8 cellular contexts compared by ENCODE assay signal in genomic region chr9:116239-117061, GRCh38. TPM values are rescaled to one million over a fixed set of nuclear protein-coding genes. Genes with fewer than 3 reads are reported as not detected.
DNase-seq lines count a peak whose midpoint lies in the region; ATAC-seq and TF ChIP-seq lines count a peak whose summit lies in the region.
"Not testable (repeated sequence)": the region's sequence is repeated elsewhere in the genome, so short reads cannot be mapped to it uniquely, and the experiment has no call there.

No MANE protein-coding gene starts in this region.

- not testable (repeated sequence) for H3K36me3 ChIP-seq in CD4-positive, alpha-beta memory T cell (ENCODE audit: insufficient read depth, low read length); PC-3 (ENCODE audit: low read depth, low read length); neural progenitor cell; aorta (ENCODE audit: control insufficient read depth in 1 of 2, insufficient read depth in 2 of 2, low read length in 1 of 2)

- H3K9me2 ChIP-seq in PC-3 (replicated peaks; ENCODE audit: low read length): not testable (repeated sequence)

- peak overlapping the region in 5 of 8 donors; percentile 36 to 65 (median 56) for H3K4me3 Mint-ChIP-seq in CD4-positive, alpha-beta memory T cell
- H3K4me3 Mint-ChIP-seq in activated CD4-positive, alpha-beta T cell treated with anti-CD3 and anti-CD28 coated beads for 36 hours: not testable (repeated sequence)
- peak overlapping the region; percentile 74 to 82 for H3K4me3 Mint-ChIP-seq in activated T-cell treated with anti-CD3 and anti-CD28 coated beads, Interleukin-2, amount 50 U/mL, for 72 hours
- H3K4me3 Mint-ChIP-seq in neural progenitor cell: peak overlapping the region; percentile 48

- H3K27ac Mint-ChIP-seq in CD4-positive, alpha-beta memory T cell: peak overlapping the region in 3 of 7 donors; percentile 54 to 84 (median 83)
- H3K27ac Mint-ChIP-seq in activated CD4-positive, alpha-beta T cell treated with anti-CD3 and anti-CD28 coated beads for 36 hours; activated T-cell treated with anti-CD3 and anti-CD28 coated beads, Interleukin-2, amount 50 U/mL, for 72 hours; neural progenitor cell: not testable (repeated sequence)

- H3K9me3 ChIP-seq in CD4-positive, alpha-beta memory T cell (ENCODE audit: control insufficient read depth in 1 of 2, low read length in 2 of 2); PC-3 (ENCODE audit: low read length); neural progenitor cell (ENCODE audit: low read depth); aorta (ENCODE audit: control insufficient read depth, low read length): not testable (repeated sequence)

- not testable (repeated sequence) for H3K27ac ChIP-seq in CD4-positive, alpha-beta memory T cell (ENCODE audit: low read depth, low read length); PC-3 (ENCODE audit: low read length); neural progenitor cell; aorta (ENCODE audit: low read depth in 1 of 2, low read length in 2 of 2)

- peaks cover 19 to 29% of the 10 kb centered on the region in 2 donors for H3K27me3 Mint-ChIP-seq in CD4-positive, alpha-beta memory T cell
- peaks cover 34% of the 10 kb centered on the region for H3K27me3 Mint-ChIP-seq in activated CD4-positive, alpha-beta T cell treated with anti-CD3 and anti-CD28 coated beads for 36 hours
- peaks cover 42% of the 10 kb centered on the region for H3K27me3 Mint-ChIP-seq in activated T-cell treated with anti-CD3 and anti-CD28 coated beads, Interleukin-2, amount 50 U/mL, for 72 hours (ENCODE audit: low read depth)
- peaks cover 50% of the 10 kb centered on the region for H3K27me3 Mint-ChIP-seq in neural progenitor cell (ENCODE audit: insufficient read depth, low read depth)

- H3K4me3 ChIP-seq in CD4-positive, alpha-beta memory T cell (ENCODE audit: low read length in 2 of 2); PC-3 (ENCODE audit: low read length); neural progenitor cell; aorta (ENCODE audit: low read length in 2 of 2): not testable (repeated sequence)

- intact Hi-C loops in CD4-positive, alpha-beta memory T cell (cut with micrococcal nuclease); PC-3 (cut with micrococcal nuclease); activated CD4-positive, alpha-beta T cell treated with anti-CD3 and anti-CD28 coated beads for 36 hours (cut with DNase I, micrococcal nuclease); left colon (cut with DNase I, micrococcal nuclease); aorta (cut with DNase I): not testable (repeated sequence)

- H3K4me1 Mint-ChIP-seq in CD4-positive, alpha-beta memory T cell: peaks cover 11 to 27% (median 17%) of the 10 kb centered on the region in 4 donors
- peaks cover 23% of the 10 kb centered on the region for H3K4me1 Mint-ChIP-seq in activated CD4-positive, alpha-beta T cell treated with anti-CD3 and anti-CD28 coated beads for 36 hours
- H3K4me1 Mint-ChIP-seq in activated T-cell treated with anti-CD3 and anti-CD28 coated beads, Interleukin-2, amount 50 U/mL, for 72 hours (ENCODE audit: low read depth): peaks cover 20% of the 10 kb centered on the region
- peaks cover 12% of the 10 kb centered on the region for H3K4me1 Mint-ChIP-seq in neural progenitor cell

- BruUV-seq in PC-3 (replicated peaks; lab: Mats Ljungman, UMichigan): TSS peak; percentile 11

- CTCF ChIA-PET in CD4-positive, alpha-beta memory T cell (lab: Charles Lee; ENCODE audit: partially characterized antibody); PC-3 (lab: Charles Lee); activated CD4-positive, alpha-beta T cell treated with anti-CD3 and anti-CD28 coated beads for 36 hours (lab: Charles Lee): not testable (repeated sequence)

- POLR2A ChIA-PET in CD4-positive, alpha-beta memory T cell (lab: Charles Lee; ENCODE audit: partially characterized antibody); PC-3 (lab: Charles Lee; ENCODE audit: unreplicated experiment); activated CD4-positive, alpha-beta T cell treated with anti-CD3 and anti-CD28 coated beads for 36 hours (lab: Charles Lee): not testable (repeated sequence)

- not testable (repeated sequence) for H4K20me1 ChIP-seq in PC-3 (ENCODE audit: low read length)
- H4K20me1 ChIP-seq in neural progenitor cell (ENCODE audit: low read depth): peaks cover 43% of the 10 kb centered on the region

- not testable (repeated sequence) for H3K79me2 ChIP-seq in PC-3 (ENCODE audit: low read length); neural progenitor cell (ENCODE audit: low read depth)

- not testable (repeated sequence) for H3K27me3 ChIP-seq in CD4-positive, alpha-beta memory T cell (ENCODE audit: insufficient read depth, low read length); PC-3 (ENCODE audit: low read length); aorta (ENCODE audit: control insufficient read depth in 1 of 2, insufficient read depth in 2 of 2, low read length in 1 of 2)
- peaks cover 79% of the 10 kb centered on the region for H3K27me3 ChIP-seq in neural progenitor cell

- H3K4me2 ChIP-seq in PC-3 (ENCODE audit: low read length): not testable (repeated sequence)
- H3K4me2 ChIP-seq in neural progenitor cell: peak overlapping the region; percentile 12

- peaks cover 10% of the 10 kb centered on the region for H3K4me1 ChIP-seq in CD4-positive, alpha-beta memory T cell (ENCODE audit: insufficient read depth, low read length)
- not testable (repeated sequence) for H3K4me1 ChIP-seq in PC-3 (ENCODE audit: insufficient read depth, low read length); neural progenitor cell; aorta (ENCODE audit: control insufficient read depth in 1 of 2, insufficient read depth in 2 of 2, low read length in 2 of 2)

- H2AFZ ChIP-seq in PC-3 (ENCODE audit: low read length); neural progenitor cell (replicated peaks): not testable (repeated sequence)

- WGBS in aorta, 2 donors: 17 to 20% methylated on average over 25 to 40 of the region's 41 CpGs

- peaks cover 0 to 24% (median 0%) of the 10 kb centered on the region in 8 donors for H3K9me3 Mint-ChIP-seq in CD4-positive, alpha-beta memory T cell
- H3K9me3 Mint-ChIP-seq in activated CD4-positive, alpha-beta T cell treated with anti-CD3 and anti-CD28 coated beads for 36 hours (ENCODE audit: low read depth); activated T-cell treated with anti-CD3 and anti-CD28 coated beads, Interleukin-2, amount 50 U/mL, for 72 hours; neural progenitor cell: not testable (repeated sequence)

- DNase-seq in CD4-positive, alpha-beta memory T cell: peak in 1 of 5 donors; percentile 31
- not testable (repeated sequence) for DNase-seq in PC-3, left colon, aorta
- DNase-seq in activated CD4-positive, alpha-beta T cell treated with anti-CD3 and anti-CD28 coated beads for 36 hours: peak; percentile 22
- peak in 1 of 2 donors; percentile 20 for DNase-seq in activated T-cell treated with anti-CD3 and anti-CD28 coated beads, Interleukin-2, amount 50 U/mL, for 72 hours
- DNase-seq in ecto neural progenitor cell (ENCODE audit: low spot score): peak; percentile 49
- peak; percentile 41 for DNase-seq in neural progenitor cell (ENCODE audit: low spot score)

- not testable (repeated sequence) for H3K36me3 Mint-ChIP-seq in CD4-positive, alpha-beta memory T cell; activated CD4-positive, alpha-beta T cell treated with anti-CD3 and anti-CD28 coated beads for 36 hours (ENCODE audit: low read depth); activated T-cell treated with anti-CD3 and anti-CD28 coated beads, Interleukin-2, amount 50 U/mL, for 72 hours (ENCODE audit: insufficient read depth in 2 of 2); neural progenitor cell

- H3F3A ChIP-seq in PC-3 (ENCODE audit: low read length, unreplicated experiment); neural progenitor cell (ENCODE audit: low read depth): not testable (repeated sequence)

- not testable (repeated sequence) for ATAC-seq in PC-3; activated CD4-positive, alpha-beta T cell treated with anti-CD3 and anti-CD28 coated beads for 36 hours
- ATAC-seq in activated T-cell treated with anti-CD3 and anti-CD28 coated beads, Interleukin-2, amount 50 U/mL, for 72 hours (replicated peaks in 1 of 2): peak in 1 of 2 donors; percentile 13
- ATAC-seq in left colon (peak; percentile 31), aorta (ENCODE audit: low FRiP score) (peak; percentile 11)

- TF ChIP-seq CTCF in PC-3 (conservative IDR thresholded peaks at IDR 0.05; ENCODE audit: low read depth, low read length); neural progenitor cell (IDR thresholded peaks at IDR 0.05): not testable (repeated sequence)

- not testable (repeated sequence) for H3K9ac ChIP-seq in PC-3 (ENCODE audit: low read length); neural progenitor cell

RNA-seq across cellular contexts. Expression of gene FOXD4, which starts 1.8 kb away (rescaled TPM):
- total RNA-seq in CD4-positive, alpha-beta memory T cell: under 1 TPM; 0.30 to 0.35 TPM
- not detected for polyA plus RNA-seq in CD4-positive, alpha-beta memory T cell
- total RNA-seq in PC-3 (2014; rRNA removed) (0.80 and 0.98 TPM in 2 replicates), left colon (under 1 TPM; 0.24 to 0.39 TPM), neural progenitor cell (ENCODE audit: low replicate concordance) (0.12 TPM in 1 of 2 replicates, not detected in the other), aorta (under 1 TPM in 1 of 2 donors, not detected in 1; 0.27 TPM)
- total RNA-seq in activated CD4-positive, alpha-beta T cell treated with anti-CD3 and anti-CD28 coated beads for 36 hours: under 1 TPM; 0.16 to 0.19 TPM
- total RNA-seq in activated T-cell treated with anti-CD3 and anti-CD28 coated beads, Interleukin-2, amount 50 U/mL, for 72 hours: under 1 TPM in 1 of 2 donors, not detected in 1; 0.38 TPM
- polyA plus RNA-seq in aorta: not detected
